Comparison of ENCODE assay signal across 32 cellular contexts in the genomic region with DNA sequence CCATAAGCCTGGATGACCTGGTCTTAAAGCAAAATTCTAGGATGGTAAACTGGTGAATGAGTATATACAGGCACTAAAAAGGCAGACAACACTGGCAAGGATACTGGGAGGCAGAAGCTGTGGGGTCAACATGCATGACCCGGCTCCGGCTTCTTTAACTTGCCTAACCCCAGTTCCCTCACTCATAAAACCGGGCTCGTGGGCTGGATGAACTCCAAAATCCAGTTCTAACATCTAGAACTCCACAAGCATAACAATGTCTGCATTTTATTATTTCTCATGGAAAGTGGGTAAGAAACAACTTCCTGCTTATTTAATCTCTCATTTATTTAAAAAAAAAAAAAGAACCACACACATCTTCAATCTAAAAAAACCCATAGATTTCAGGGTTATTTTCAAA.
"Had no signal": no experiment of that assay in that cellular context is flagged by ENCODE, and none has a peak within 500 bp of the region (broad histone marks: within the 10 kb centered on the region; RNA-seq: fewer than 3 reads in every experiment).

No MANE protein-coding gene starts in this region.

- H3K4me3 Mint-ChIP-seq: activated CD4-positive, alpha-beta T cell treated with anti-CD3 and anti-CD28 coated beads, Interleukin-2, amount 10 ng/mL, durations not matched to agents 24 days and 14 days; activated naive CD4-positive, alpha-beta T cell treated with anti-CD3 and anti-CD28 coated beads for 36 hours; activated T-cell treated with anti-CD3 and anti-CD28 coated beads, Interleukin-2, amount 50 U/mL, for 4 hours; activated T-helper 1 cell treated with anti-CD3 and anti-CD28 coated beads, Interleukin-12 subunit alpha, Interleukin-12 subunit beta, Interleukin-2, Interleukin-4 antibody, amounts not matched to agents 30 ng/mL and 10 ng/mL and 1 ng/mL, durations not matched to agents 14 hours and 24 hours and 36 hours; IgD-negative memory B cell had no signal

- H3K9me3 Mint-ChIP-seq: activated CD4-positive, alpha-beta T cell treated with anti-CD3 and anti-CD28 coated beads, Interleukin-2, amount 10 ng/mL, durations not matched to agents 24 days and 14 days; activated naive CD4-positive, alpha-beta T cell treated with anti-CD3 and anti-CD28 coated beads for 36 hours; activated naive CD4-positive, alpha-beta T cell treated with anti-CD3 and anti-CD28 coated beads, Interleukin-2, amount 50 U/mL, for 72 hours; activated T-cell treated with anti-CD3 and anti-CD28 coated beads, Interleukin-2, amount 50 U/mL, for 4 hours; activated T-helper 1 cell treated with anti-CD3 and anti-CD28 coated beads, Interleukin-12 subunit alpha, Interleukin-12 subunit beta, Interleukin-2, Interleukin-4 antibody, amounts not matched to agents 30 ng/mL and 10 ng/mL and 1 ng/mL, durations not matched to agents 14 hours and 24 hours and 36 hours; IgD-negative memory B cell had no signal

- H3K4me1 ChIP-seq: adrenal gland, body of pancreas, breast epithelium, SJCRH30 had no signal

- H3K27me3 Mint-ChIP-seq: activated CD4-positive, alpha-beta T cell treated with anti-CD3 and anti-CD28 coated beads, Interleukin-2, amount 10 ng/mL, durations not matched to agents 24 days and 14 days; IgD-negative memory B cell had no signal

- H3K9me3 ChIP-seq: adrenal gland, body of pancreas, breast epithelium, SJCRH30 had no signal

- H3K4me1 Mint-ChIP-seq: activated CD4-positive, alpha-beta T cell treated with anti-CD3 and anti-CD28 coated beads, Interleukin-2, amount 10 ng/mL, durations not matched to agents 24 days and 14 days had no signal

- H3K27me3 ChIP-seq: adrenal gland, body of pancreas, breast epithelium, SJCRH30 had no signal

- H3K27ac ChIP-seq: adrenal gland, body of pancreas, breast epithelium, SJCRH30, WERI-Rb-1 had no signal

- H3K36me3 ChIP-seq: breast epithelium, WERI-Rb-1 had no signal

- ATAC-seq: activated naive CD4-positive, alpha-beta T cell treated with anti-CD3 and anti-CD28 coated beads, Interleukin-2, amount 50 U/mL, for 72 hours; activated T-cell treated with anti-CD3 and anti-CD28 coated beads, Interleukin-2, amount 50 U/mL, for 4 hours; body of pancreas; Panc1 had no signal

- H3K27ac Mint-ChIP-seq: activated CD4-positive, alpha-beta T cell treated with anti-CD3 and anti-CD28 coated beads, Interleukin-2, amount 10 ng/mL, durations not matched to agents 24 days and 14 days; activated naive CD4-positive, alpha-beta T cell treated with anti-CD3 and anti-CD28 coated beads for 36 hours; activated T-helper 1 cell treated with anti-CD3 and anti-CD28 coated beads, Interleukin-12 subunit alpha, Interleukin-12 subunit beta, Interleukin-2, Interleukin-4 antibody, amounts not matched to agents 30 ng/mL and 10 ng/mL and 1 ng/mL, durations not matched to agents 14 hours and 24 hours and 36 hours; IgD-negative memory B cell had no signal

- H3K4me3 ChIP-seq: adrenal gland, body of pancreas, breast epithelium, SJCRH30 had no signal

- DNase-seq: activated CD4-positive, alpha-beta T cell treated with anti-CD3 and anti-CD28 coated beads for 1 hour; activated CD4-positive, alpha-beta T cell treated with anti-CD3 and anti-CD28 coated beads, Interleukin-2, amount 10 ng/mL, durations not matched to agents 24 days and 14 days; activated CD4-positive, alpha-beta T cell treated with anti-CD3 and anti-CD28 coated beads, Interleukin-2, amount 50 U/mL, for 4 hours; activated CD4-positive, CD25-positive, alpha-beta regulatory T cell; activated CD8-positive, alpha-beta memory T cell treated with anti-CD3 and anti-CD28 coated beads, Interleukin-2, amount 50 U/mL, for 4 hours; activated gamma-delta T cell treated with Interleukin-2 at 50 U/mL for 16 hours; activated naive CD4-positive, alpha-beta T cell treated with anti-CD3 and anti-CD28 coated beads for 36 hours; activated T-cell treated with anti-CD3 and anti-CD28 coated beads for 4 hours; activated T-cell treated with anti-CD3 and anti-CD28 coated beads, Interleukin-2, amount 50 U/mL, for 4 hours; adrenal gland; body of pancreas; Karpas-422; KBM-7; NCI-H1105; NCI-H1417 treated with DMSO at 0.1 percent for 48 hours; NCI-H187 treated with DMSO at 0.1 percent for 48 hours; NCI-H2081; NCI-H2171 treated with DMSO at 0.1 percent for 48 hours; NCI-H2227 treated with DMSO at 0.1 percent for 48 hours; NCI-H446; NCI-H510A treated with DMSO at 0.1 percent for 48 hours; NCI-H69; SHP77; SJCRH30; SW 1271; T1000; WERI-Rb-1 had no signal
